In genomic region chr19:57389730-57390598, GRCh38 we compare ENCODE assay signal across 8 cellular contexts.
DNase-seq lines count a peak whose midpoint lies in the region; ATAC-seq lines count a peak whose summit lies in the region.

Gene ZNF548, plus strand, starts transcription at chr19:57389854. Its CDS starts 246 bp downstream, at chr19:57390100.

- DNase-seq in AG20443 (ENCODE audit: low spot score) = peak; percentile 96
- DNase-seq in NCI-H446 treated with DMSO at 0.1 percent for 48 hours (lab: John Stamatoyannopoulos, UW) = peak; percentile 96
- DNase-seq in cerebellar cortex (ENCODE audit: low spot score) = peak; percentile 100
- DNase-seq in islet precursor cell = peak; percentile 100
- peak; percentile 91 to 95 (median 92) for DNase-seq in stimulated activated CD4-positive, alpha-beta T cell treated with anti-CD3 and anti-CD28 coated beads, Interleukin-12 subunit alpha, Interleukin-12 subunit beta, amount 100 ng/mL, for 48 hours (ENCODE audit: low read depth in 2 of 3, low spot score in 1 of 3)

- ATAC-seq in GM19025 (IDR thresholded peaks at IDR 0.05; ENCODE audit: low read depth, unreplicated experiment) = peak; percentile 99
- ATAC-seq in HG03342 (IDR thresholded peaks at IDR 0.05; ENCODE audit: unreplicated experiment) = peak; percentile 98
- peak; percentile 99 to 100 for ATAC-seq in activated CD4-positive, CD25-positive, alpha-beta regulatory T cell treated with anti-CD3 and anti-CD28 coated beads, Interleukin-2, amount 50 U/mL, for 24 hours

Comparison
In these comparisons a context has a peak if more than half of its experiments do, and no peak if none do; other contexts are left out.
1. Peak in every context shown above with its lines: DNase-seq and ATAC-seq.